In the genomic region with DNA sequence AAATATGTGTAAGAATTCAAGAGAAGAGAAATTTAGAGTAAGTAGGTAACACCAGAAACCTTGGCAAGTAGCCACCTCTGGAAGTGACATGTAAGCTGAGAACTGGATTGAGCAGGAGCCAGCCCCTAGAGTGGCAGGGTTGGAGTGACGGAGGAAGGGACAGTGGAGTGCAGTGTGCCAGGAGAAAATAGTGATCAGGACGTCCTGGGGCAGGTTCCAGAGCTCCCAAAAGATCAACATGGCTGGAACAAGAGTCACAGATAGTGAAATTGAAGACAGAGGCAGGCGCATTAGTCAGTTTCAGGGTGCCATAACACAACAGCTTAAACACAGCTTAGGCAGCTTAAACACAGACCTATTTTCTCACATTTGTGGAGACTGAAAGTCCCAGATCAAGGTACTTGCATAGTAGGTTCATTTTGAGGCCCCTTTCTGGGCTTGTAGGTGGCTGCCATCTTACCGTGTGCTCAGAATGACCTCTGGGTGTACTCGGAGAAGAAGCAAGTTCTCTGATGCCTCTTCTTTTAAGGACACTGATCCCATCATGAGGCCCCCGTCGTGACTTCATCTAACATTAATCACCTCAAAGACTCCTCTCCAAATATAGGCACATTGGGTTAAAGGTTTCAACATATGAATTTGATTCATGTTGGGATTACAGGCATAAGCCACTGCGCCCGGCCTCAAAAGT, we compare ENCODE assay signal across 2 cellular contexts.
TF ChIP-seq lines count a peak whose summit lies in the region.

No MANE protein-coding gene starts in this region.

TF ChIP-seq in K562, 482 proteins besides CTCF, POLR2A, EP300 and RAD21:
- TF ChIP-seq SUPT5H (IDR thresholded peaks at IDR 0.05) (0 out of 2 replicates have a peak, but pooled peaks have one; percentile 17), NFIC (IDR thresholded peaks at IDR 0.05) (peak; percentile 52), BRD9 (IDR thresholded peaks at IDR 0.05; ENCODE audit: low read depth, partially characterized antibody) (no peak), CREM (IDR thresholded peaks at IDR 0.05; ENCODE audit: low read depth) (no peak), SRSF3 (IDR thresholded peaks at IDR 0.05; ENCODE audit: insufficient read depth, low read length) (no peak)
- TF ChIP-seq, protein P1, sequence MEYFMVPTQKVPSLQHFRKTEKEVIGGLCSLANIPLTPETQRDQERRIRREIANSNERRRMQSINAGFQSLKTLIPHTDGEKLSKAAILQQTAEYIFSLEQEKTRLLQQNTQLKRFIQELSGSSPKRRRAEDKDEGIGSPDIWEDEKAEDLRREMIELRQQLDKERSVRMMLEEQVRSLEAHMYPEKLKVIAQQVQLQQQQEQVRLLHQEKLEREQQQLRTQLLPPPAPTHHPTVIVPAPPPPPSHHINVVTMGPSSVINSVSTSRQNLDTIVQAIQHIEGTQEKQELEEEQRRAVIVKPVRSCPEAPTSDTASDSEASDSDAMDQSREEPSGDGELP (CRISPR knock-in tag; IDR thresholded peaks at IDR 0.05; ENCODE audit: borderline replicate concordance), result no peak

TF ChIP-seq in HEK293T, 16 proteins besides CTCF, POLR2A, EP300 and RAD21:
- TF ChIP-seq ZNF384 (IDR thresholded peaks at IDR 0.05), result no peak
- TF ChIP-seq LEF1 (IDR thresholded peaks at IDR 0.05; ENCODE audit: borderline replicate concordance), result no peak
- no peak for TF ChIP-seq SUZ12 (IDR thresholded peaks at IDR 0.05)
- no peak for TF ChIP-seq TARDBP (IDR thresholded peaks at IDR 0.05)
- TF ChIP-seq NFRKB (IDR thresholded peaks at IDR 0.05), result no peak
- TF ChIP-seq FOXA1 (IDR thresholded peaks at IDR 0.05), result no peak
